ENCODE assay signal across 18 cellular contexts in genomic region chr2:231370749-231371429, GRCh38. TPM values are rescaled to one million over a fixed set of nuclear protein-coding genes. Genes with fewer than 3 reads are reported as not detected.
A peak's percentile ranks its signal among the peaks of the same experiment; 100 is the strongest.
DNase-seq lines count a peak whose midpoint lies in the region; ATAC-seq lines count a peak whose summit lies in the region.
"Had no signal": no experiment of that assay in that cellular context is flagged by ENCODE, and none has a peak within 500 bp of the region (broad histone marks: within the 10 kb centered on the region; RNA-seq: fewer than 3 reads in every experiment).

No MANE protein-coding gene starts in this region.

- peaks cover 20% of the 10 kb centered on the region for H3K4me1 ChIP-seq in HAP-1

- H3K4me3 ChIP-seq in HAP-1: no peak overlapping the region

- DNase-seq in HAP-1 (ENCODE audit: low spot score in 2 of 2) (peak; percentile 51 to 72), dermis microvascular lymphatic vessel endothelial cell (ENCODE audit: low read depth in 2 of 2) (peak; percentile 65 to 76), iPS-NIHi11 (ENCODE audit: low spot score) (peak; percentile 83), posterior vena cava (ENCODE audit: low spot score) (peak; percentile 80), mucosa of gallbladder (ENCODE audit: low spot score) (no peak), T1000 (lab: John Stamatoyannopoulos, UW) (no peak)
- DNase-seq: activated B cell treated with CpG ODN at 0.5 μM for 24 hours; activated T-cell treated with anti-CD3 and anti-CD28 coated beads, Interleukin-2, amount 50 U/mL, for 72 hours; DND-41; GOT3; NCI-H1048; NCI-H2081 treated with DMSO at 0.1 percent for 48 hours; NCI-H524 treated with DMSO at 0.1 percent for 48 hours; SIG-M5; stimulated activated naive CD8-positive, alpha-beta T cell treated with anti-CD3 and anti-CD28 coated beads, Interleukin-15, Interleukin-2, amounts not matched to agents 100 U/mL and 50 U/mL, for 24 hours; T-helper 17 cell had no signal

- no peaks in the 10 kb centered on the region for H3K27me3 ChIP-seq in HAP-1 (ENCODE audit: low read depth)

- in situ Hi-C loops in HAP-1 (cut with MboI; ENCODE audit: low sequenced_read_pairs): no loop called here

- intact Hi-C loops in posterior vena cava (cut with DNase I): no loop called here

- ATAC-seq in HG02759 (IDR thresholded peaks at IDR 0.05; ENCODE audit: unreplicated experiment) (no peak), HG02623 (IDR thresholded peaks at IDR 0.05; ENCODE audit: unreplicated experiment) (no peak)
- ATAC-seq: activated T-cell treated with anti-CD3 and anti-CD28 coated beads, Interleukin-2, amount 50 U/mL, for 72 hours; stimulated activated naive CD8-positive, alpha-beta T cell treated with anti-CD3 and anti-CD28 coated beads, Interleukin-15, Interleukin-2, amounts not matched to agents 100 U/mL and 50 U/mL, for 24 hours; T-helper 17 cell had no signal

- H3K9me3 ChIP-seq in HAP-1: no peaks in the 10 kb centered on the region

- no peaks in the 10 kb centered on the region for H3K36me3 ChIP-seq in HAP-1 (replicated peaks)

RNA-seq across cellular contexts. Expression of gene B3GNT7, which starts 24.6 kb away (rescaled TPM):
- 7.2 and 19.1 TPM in 2 replicates for total RNA-seq in dermis microvascular lymphatic vessel endothelial cell
- total RNA-seq in posterior vena cava: 1 to 10 TPM; 5.7 to 7.7 TPM
- 281 TPM for total RNA-seq in mucosa of gallbladder

Comparison
In these comparisons a context has a peak if more than half of its experiments do, and no peak if none do; other contexts are left out.
1. DNase-seq: peak in HAP-1 (2 of 2), dermis microvascular lymphatic vessel endothelial cell (2 of 2), iPS-NIHi11 (single experiment) and posterior vena cava (single experiment); none in mucosa of gallbladder (single experiment) and T1000 (single experiment).
2. RNA of gene B3GNT7, which starts 24.6 kb away (total RNA-seq): 281 TPM in mucosa of gallbladder (single experiment); 5.7 to 7.7 TPM in posterior vena cava and 7.2 to 19.1 TPM in dermis microvascular lymphatic vessel endothelial cell; every median in the first group is over 10 times any median in the second.